In genomic region chr16:56192971-56193936, GRCh38 we compare ENCODE assay signal across 8 cellular contexts. TPM values are rescaled to one million over a fixed set of nuclear protein-coding genes. Genes with fewer than 3 reads are reported as not detected.
DNase-seq lines count a peak whose midpoint lies in the region; ATAC-seq lines count a peak whose summit lies in the region.

No MANE protein-coding gene starts in this region.

- H3K27me3 Mint-ChIP-seq in activated CD4-positive, alpha-beta T cell treated with anti-CD3 and anti-CD28 coated beads, Interleukin-2, amount 10 ng/mL, durations not matched to agents 24 days and 14 days = peaks cover 75% of the 10 kb centered on the region

- peak overlapping the region; percentile 13 for H3K27ac Mint-ChIP-seq in activated CD4-positive, alpha-beta T cell treated with anti-CD3 and anti-CD28 coated beads, Interleukin-2, amount 10 ng/mL, durations not matched to agents 24 days and 14 days
- no peak overlapping the region for H3K27ac Mint-ChIP-seq in stimulated activated effector memory CD8-positive, alpha-beta T cell treated with anti-CD3 and anti-CD28 coated beads, Interleukin-12 subunit alpha, Interleukin-12 subunit beta, amount 100 ng/mL, for 72 hours

- peaks cover 41% of the 10 kb centered on the region for H3K4me1 Mint-ChIP-seq in activated CD4-positive, alpha-beta T cell treated with anti-CD3 and anti-CD28 coated beads, Interleukin-2, amount 10 ng/mL, durations not matched to agents 24 days and 14 days
- peaks cover 39% of the 10 kb centered on the region for H3K4me1 Mint-ChIP-seq in stimulated activated effector memory CD8-positive, alpha-beta T cell treated with anti-CD3 and anti-CD28 coated beads, Interleukin-12 subunit alpha, Interleukin-12 subunit beta, amount 100 ng/mL, for 72 hours

- H3K9me3 Mint-ChIP-seq in activated CD4-positive, alpha-beta T cell treated with anti-CD3 and anti-CD28 coated beads, Interleukin-2, amount 10 ng/mL, durations not matched to agents 24 days and 14 days = peaks cover 11% of the 10 kb centered on the region
- no peaks in the 10 kb centered on the region for H3K9me3 Mint-ChIP-seq in stimulated activated effector memory CD8-positive, alpha-beta T cell treated with anti-CD3 and anti-CD28 coated beads, Interleukin-12 subunit alpha, Interleukin-12 subunit beta, amount 100 ng/mL, for 72 hours

- DNase-seq in activated CD4-positive, alpha-beta T cell treated with anti-CD3 and anti-CD28 coated beads, Interleukin-2, amount 10 ng/mL, durations not matched to agents 24 days and 14 days = peak; percentile 57
- no peak for DNase-seq in activated CD4-positive, alpha-beta T cell treated with anti-CD3 and anti-CD28 coated beads, Interleukin-2, amount 50 U/mL, for 48 hours
- DNase-seq in NCI-H69 (lab: John Stamatoyannopoulos, UW) = peak; percentile 55
- DNase-seq in globus pallidus (ENCODE audit: low spot score) = peak; percentile 58
- no peak for DNase-seq in stimulated activated effector memory CD8-positive, alpha-beta T cell treated with anti-CD3 and anti-CD28 coated beads, Interleukin-12 subunit alpha, Interleukin-12 subunit beta, amount 100 ng/mL, for 72 hours (ENCODE audit: low spot score in 2 of 2)
- no peak for DNase-seq in effector CD4-positive, alpha-beta T cell

- peak overlapping the region; percentile 73 for H3K4me3 Mint-ChIP-seq in activated CD4-positive, alpha-beta T cell treated with anti-CD3 and anti-CD28 coated beads, Interleukin-2, amount 10 ng/mL, durations not matched to agents 24 days and 14 days
- H3K4me3 Mint-ChIP-seq in stimulated activated effector memory CD8-positive, alpha-beta T cell treated with anti-CD3 and anti-CD28 coated beads, Interleukin-12 subunit alpha, Interleukin-12 subunit beta, amount 100 ng/mL, for 72 hours = peak overlapping the region; percentile 72

- no peak for ATAC-seq in stimulated activated effector memory CD8-positive, alpha-beta T cell treated with anti-CD3 and anti-CD28 coated beads, Interleukin-12 subunit alpha, Interleukin-12 subunit beta, amount 100 ng/mL, for 72 hours
- ATAC-seq in HG03439 (IDR thresholded peaks at IDR 0.05; ENCODE audit: unreplicated experiment) = no peak
- no peak for ATAC-seq in HG03442 (IDR thresholded peaks at IDR 0.05; ENCODE audit: unreplicated experiment)

- H3K36me3 Mint-ChIP-seq in activated CD4-positive, alpha-beta T cell treated with anti-CD3 and anti-CD28 coated beads, Interleukin-2, amount 10 ng/mL, durations not matched to agents 24 days and 14 days (ENCODE audit: low read depth) = peaks cover 6% of the 10 kb centered on the region
- H3K36me3 Mint-ChIP-seq in stimulated activated effector memory CD8-positive, alpha-beta T cell treated with anti-CD3 and anti-CD28 coated beads, Interleukin-12 subunit alpha, Interleukin-12 subunit beta, amount 100 ng/mL, for 72 hours = peaks cover 12% of the 10 kb centered on the region

- intact Hi-C loops in activated CD4-positive, alpha-beta T cell treated with anti-CD3 and anti-CD28 coated beads, Interleukin-2, amount 10 ng/mL, durations not matched to agents 24 days and 14 days (cut with micrococcal nuclease) = loop anchor here (10.0 kb wide), 2 partner anchors 232 to 1268 kb away; partner anchors contain the start of gene AMFR

RNA-seq across cellular contexts. Expression of gene GNAO1, which starts 2.0 kb away (rescaled TPM):
- total RNA-seq in activated CD4-positive, alpha-beta T cell treated with anti-CD3 and anti-CD28 coated beads, Interleukin-2, amount 10 ng/mL, durations not matched to agents 24 days and 14 days = 2.0 and 2.3 TPM in 2 replicates

Comparison
In these comparisons a context has a peak if more than half of its experiments do, and no peak if none do; other contexts are left out.
1. DNase-seq: peak in activated CD4-positive, alpha-beta T cell treated with anti-CD3 and anti-CD28 coated beads, Interleukin-2, amount 10 ng/mL, durations not matched to agents 24 days and 14 days (single experiment), NCI-H69 (single experiment) and globus pallidus (single experiment); none in activated CD4-positive, alpha-beta T cell treated with anti-CD3 and anti-CD28 coated beads, Interleukin-2, amount 50 U/mL, for 48 hours (0 of 2), stimulated activated effector memory CD8-positive, alpha-beta T cell treated with anti-CD3 and anti-CD28 coated beads, Interleukin-12 subunit alpha, Interleukin-12 subunit beta, amount 100 ng/mL, for 72 hours (0 of 2) and effector CD4-positive, alpha-beta T cell (single experiment).